18 cellular contexts compared by ENCODE assay signal in genomic region chr11:16859651-16860050, GRCh38.
DNase-seq lines count a peak whose midpoint lies in the region; ATAC-seq and TF ChIP-seq lines count a peak whose summit lies in the region.
"Had no signal": no experiment of that assay in that cellular context is flagged by ENCODE, and none has a peak within 500 bp of the region (broad histone marks: within the 10 kb centered on the region; RNA-seq: fewer than 3 reads in every experiment).

No MANE protein-coding gene starts in this region.

- DNase-seq in Caco-2: peak; percentile 61 to 65
- peak; percentile 37 for DNase-seq in M059J (ENCODE audit: low read depth)
- DNase-seq in NCI-H748 treated with DMSO at 0.1 percent for 48 hours (lab: John Stamatoyannopoulos, UW): peak; percentile 64
- peak; percentile 86 for DNase-seq in islet precursor cell
- DNase-seq in WERI-Rb-1: no peak
- DNase-seq in NCI-H187 treated with DMSO at 0.1 percent for 48 hours (lab: John Stamatoyannopoulos, UW): no peak
- DNase-seq: CD8-positive, alpha-beta memory T cell; DMS79; MV-4-11; NCI-H2029; NCI-H226; NCI-H524 treated with DMSO at 0.1 percent for 48 hours; OCI-M1; SJCRH30; T-cell had no signal

- intact Hi-C loops in Caco-2 (cut with micrococcal nuclease; ENCODE audit: unreplicated experiment): loop anchor here (1.0 kb wide), 1 partner anchor 39 kb away; no protein-coding TSS in a partner anchor

- TF ChIP-seq CTCF in Caco-2 (IDR thresholded peaks at IDR 0.05; ENCODE audit: insufficient read depth in 1 of 2, low read depth in 1 of 2, low read length in 1 of 2, severe bottlenecking in 1 of 2, unreplicated experiment in 1 of 2) (no peak), WERI-Rb-1 (IDR thresholded peaks at IDR 0.05; ENCODE audit: low read depth, low read length) (no peak)

- CTCF ChIA-PET in Caco-2 (lab: Charles Lee): no interaction called here

- H3K9me3 ChIP-seq in Caco-2: no peaks in the 10 kb centered on the region
- H3K9me3 ChIP-seq in WERI-Rb-1 (ENCODE audit: severe bottlenecking): no peaks in the 10 kb centered on the region
- H3K9me3 ChIP-seq: SJCRH30 had no signal

- H3K4me1 ChIP-seq in Caco-2: peaks cover 55% of the 10 kb centered on the region
- H3K4me1 ChIP-seq: SJCRH30 had no signal

- ATAC-seq in HG03095 (IDR thresholded peaks at IDR 0.05; ENCODE audit: unreplicated experiment): no peak
- ATAC-seq: T-cell had no signal

- H3K27me3 ChIP-seq in Caco-2 (replicated peaks; ENCODE audit: control insufficient read depth, insufficient read depth, low read length) (no peaks in the 10 kb centered on the region), WERI-Rb-1 (ENCODE audit: insufficient read depth, low read depth, severe bottlenecking) (no peaks in the 10 kb centered on the region)

- H3K27me3 Mint-ChIP-seq in Caco-2 (ENCODE audit: insufficient read depth, unreplicated experiment): no peaks in the 10 kb centered on the region
- H3K27me3 Mint-ChIP-seq: T-cell had no signal

- BruUV-seq in Caco-2 (replicated peaks; lab: Mats Ljungman, UMichigan): no TSS peak

- peaks cover 38% of the 10 kb centered on the region for H3K36me3 Mint-ChIP-seq in Caco-2 (ENCODE audit: insufficient read depth, unreplicated experiment)

- peak overlapping the region; percentile 30 for H3K27ac Mint-ChIP-seq in Caco-2 (ENCODE audit: unreplicated experiment)
- H3K27ac Mint-ChIP-seq: CD8-positive, alpha-beta memory T cell; T-cell had no signal

- no peak overlapping the region for H3K27ac ChIP-seq in WERI-Rb-1
- H3K27ac ChIP-seq: C4-2B, KMS-11, SJCRH30 had no signal

- peak overlapping the region; percentile 46 for H3K4me3 Mint-ChIP-seq in Caco-2 (ENCODE audit: unreplicated experiment)
- H3K4me3 Mint-ChIP-seq: CD8-positive, alpha-beta memory T cell; T-cell had no signal

- peaks cover 44% of the 10 kb centered on the region for H3K4me1 Mint-ChIP-seq in Caco-2 (ENCODE audit: low read depth, unreplicated experiment)
- H3K4me1 Mint-ChIP-seq: CD8-positive, alpha-beta memory T cell; T-cell had no signal

- POLR2A ChIA-PET in Caco-2 (lab: Charles Lee): interaction anchor here (0.6 to 0.9 kb wide), 2 partner anchors 30 to 65 kb away, joined by 3 to 4 read pairs; no protein-coding TSS in a partner anchor

- no peak overlapping the region for H3K4me3 ChIP-seq in Caco-2 (ENCODE audit: low read depth, low read length)
- H3K4me3 ChIP-seq in WERI-Rb-1 (ENCODE audit: low read depth, low read length): no peak overlapping the region
- H3K4me3 ChIP-seq: SJCRH30 had no signal

- H3K36me3 ChIP-seq in Caco-2 (ENCODE audit: control insufficient read depth, insufficient read depth, low read length): no peaks in the 10 kb centered on the region
- H3K36me3 ChIP-seq in WERI-Rb-1: peaks cover 15% of the 10 kb centered on the region
- H3K36me3 ChIP-seq: SJCRH30 had no signal

- no peaks in the 10 kb centered on the region for H3K9me3 Mint-ChIP-seq in Caco-2 (ENCODE audit: unreplicated experiment)
- H3K9me3 Mint-ChIP-seq: CD8-positive, alpha-beta memory T cell; T-cell had no signal

Comparison
In these comparisons a context has a peak if more than half of its experiments do, and no peak if none do; other contexts are left out.
1. DNase-seq: peak in Caco-2 (2 of 2), M059J (single experiment), NCI-H748 treated with DMSO at 0.1 percent for 48 hours (single experiment) and islet precursor cell (single experiment); none in WERI-Rb-1 (single experiment) and NCI-H187 treated with DMSO at 0.1 percent for 48 hours (single experiment).